Comparison of ENCODE assay signal across 2 cellular contexts in genomic region chr3:55488398-55489055, GRCh38.
TF ChIP-seq lines count a peak whose summit lies in the region.

No MANE protein-coding gene starts in this region.

TF ChIP-seq in liver, 16 proteins besides CTCF, POLR2A, EP300 and RAD21:
- TF ChIP-seq, protein P1, sequence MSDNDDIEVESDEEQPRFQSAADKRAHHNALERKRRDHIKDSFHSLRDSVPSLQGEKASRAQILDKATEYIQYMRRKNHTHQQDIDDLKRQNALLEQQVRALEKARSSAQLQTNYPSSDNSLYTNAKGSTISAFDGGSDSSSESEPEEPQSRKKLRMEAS (IDR thresholded peaks at IDR 0.05) = peak; percentile 28
- no peak for TF ChIP-seq GABPA (IDR thresholded peaks at IDR 0.05 in 1 of 2, conservative IDR thresholded peaks at IDR 0.05 in 1 of 2)
- no peak for TF ChIP-seq SP1 (IDR thresholded peaks at IDR 0.05)
- no peak for TF ChIP-seq FOXA2 (IDR thresholded peaks at IDR 0.05)
- no peak for TF ChIP-seq TAF1 (conservative IDR thresholded peaks at IDR 0.05)
- no peak for TF ChIP-seq JUND (IDR thresholded peaks at IDR 0.05)
- TF ChIP-seq RXRA (IDR thresholded peaks at IDR 0.05) = no peak
- no peak for TF ChIP-seq EGR1 (IDR thresholded peaks at IDR 0.05; ENCODE audit: low read depth in 2 of 2)
- peak; percentile 37 for TF ChIP-seq REST (IDR thresholded peaks at IDR 0.05)
- no peak for TF ChIP-seq HNF4G (IDR thresholded peaks at IDR 0.05)
TF ChIP-seq in liver: peak in this region for 2.

TF ChIP-seq in HepG2, 621 proteins besides CTCF, POLR2A, EP300 and RAD21 (continued from another document):
- TF ChIP-seq ZBTB1 (CRISPR knock-in tag; IDR thresholded peaks at IDR 0.05; ENCODE audit: borderline replicate concordance) (no peak), E2F1 (CRISPR knock-in tag; IDR thresholded peaks at IDR 0.05) (no peak), ZNF615 (CRISPR knock-in tag; IDR thresholded peaks at IDR 0.05; ENCODE audit: borderline replicate concordance) (no peak), ZNF3 (CRISPR knock-in tag; IDR thresholded peaks at IDR 0.05) (no peak), SNRNP70 (IDR thresholded peaks at IDR 0.05; ENCODE audit: low read depth, low read length) (no peak), RXRA (CRISPR knock-in tag; IDR thresholded peaks at IDR 0.05) (no peak), ZNF704 (CRISPR knock-in tag; IDR thresholded peaks at IDR 0.05; ENCODE audit: borderline replicate concordance) (no peak)
